ENCODE assay signal across 2 cellular contexts in the genomic region with DNA sequence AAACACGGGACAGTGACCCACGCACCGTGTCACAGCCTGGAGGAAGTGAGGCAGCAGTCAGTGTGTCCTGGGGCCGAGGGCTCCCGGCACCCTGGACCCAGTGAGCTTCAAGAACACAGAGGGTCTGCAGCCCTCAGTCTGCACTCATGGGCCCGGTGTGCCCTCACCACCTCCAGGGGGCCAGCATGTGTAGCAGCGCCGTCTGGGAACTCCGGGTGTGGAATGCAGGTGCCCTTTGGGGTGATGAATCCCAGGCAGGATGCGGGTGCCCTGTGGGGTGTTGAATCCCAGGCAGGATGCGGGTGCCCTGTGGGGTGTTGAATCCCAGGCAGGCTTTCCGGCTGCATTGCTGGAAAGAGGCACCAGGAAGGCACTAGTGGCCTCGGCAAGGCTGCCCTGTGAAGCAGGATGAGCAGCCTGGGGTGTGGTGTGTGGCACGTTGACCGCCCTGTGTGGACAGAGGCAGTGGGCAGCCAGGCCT.
TF ChIP-seq lines count a peak whose summit lies in the region.

No MANE protein-coding gene starts in this region.

TF ChIP-seq in HepG2, 621 proteins besides CTCF, POLR2A, EP300 and RAD21:
- TF ChIP-seq ZNF556 (CRISPR knock-in tag; IDR thresholded peaks at IDR 0.05; ENCODE audit: borderline replicate concordance) (no peak), BHLHE40 (IDR thresholded peaks at IDR 0.05; ENCODE audit: low read length) (no peak), YEATS2 (CRISPR knock-in tag; IDR thresholded peaks at IDR 0.05; ENCODE audit: borderline replicate concordance) (no peak), AKAP8 (CRISPR knock-in tag; IDR thresholded peaks at IDR 0.05) (no peak), NFATC3 (CRISPR knock-in tag; IDR thresholded peaks at IDR 0.05) (no peak), ZNF598 (CRISPR knock-in tag; IDR thresholded peaks at IDR 0.05; ENCODE audit: borderline replicate concordance) (no peak), CC2D1A (CRISPR knock-in tag; IDR thresholded peaks at IDR 0.05) (no peak), BCL6 (CRISPR knock-in tag; IDR thresholded peaks at IDR 0.05) (no peak), RFXAP (CRISPR knock-in tag; IDR thresholded peaks at IDR 0.05; ENCODE audit: borderline replicate concordance) (no peak), ZKSCAN5 (CRISPR knock-in tag; IDR thresholded peaks at IDR 0.05) (no peak)
- TF ChIP-seq, protein P1, sequence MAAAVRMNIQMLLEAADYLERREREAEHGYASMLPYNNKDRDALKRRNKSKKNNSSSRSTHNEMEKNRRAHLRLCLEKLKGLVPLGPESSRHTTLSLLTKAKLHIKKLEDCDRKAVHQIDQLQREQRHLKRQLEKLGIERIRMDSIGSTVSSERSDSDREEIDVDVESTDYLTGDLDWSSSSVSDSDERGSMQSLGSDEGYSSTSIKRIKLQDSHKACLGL (CRISPR knock-in tag; IDR thresholded peaks at IDR 0.05): no peak
- TF ChIP-seq, protein P2, sequence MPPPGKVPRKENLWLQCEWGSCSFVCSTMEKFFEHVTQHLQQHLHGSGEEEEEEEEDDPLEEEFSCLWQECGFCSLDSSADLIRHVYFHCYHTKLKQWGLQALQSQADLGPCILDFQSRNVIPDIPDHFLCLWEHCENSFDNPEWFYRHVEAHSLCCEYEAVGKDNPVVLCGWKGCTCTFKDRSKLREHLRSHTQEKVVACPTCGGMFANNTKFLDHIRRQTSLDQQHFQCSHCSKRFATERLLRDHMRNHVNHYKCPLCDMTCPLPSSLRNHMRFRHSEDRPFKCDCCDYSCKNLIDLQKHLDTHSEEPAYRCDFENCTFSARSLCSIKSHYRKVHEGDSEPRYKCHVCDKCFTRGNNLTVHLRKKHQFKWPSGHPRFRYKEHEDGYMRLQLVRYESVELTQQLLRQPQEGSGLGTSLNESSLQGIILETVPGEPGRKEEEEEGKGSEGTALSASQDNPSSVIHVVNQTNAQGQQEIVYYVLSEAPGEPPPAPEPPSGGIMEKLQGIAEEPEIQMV (CRISPR knock-in tag; IDR thresholded peaks at IDR 0.05; ENCODE audit: low read depth): no peak

TF ChIP-seq in H1, 55 proteins besides CTCF, POLR2A, EP300 and RAD21:
- no peak for TF ChIP-seq SIRT6 (IDR thresholded peaks at IDR 0.05; ENCODE audit: low read length)
- TF ChIP-seq RNF2 (IDR thresholded peaks at IDR 0.05; ENCODE audit: borderline replicate concordance, low read depth, low read length, missing control alignments, poor library complexity, severe bottlenecking): no peak
- TF ChIP-seq SAP30 (IDR thresholded peaks at IDR 0.05; ENCODE audit: insufficient read depth, insufficient replicate concordance, low read length): no peak
- no peak for TF ChIP-seq CREB1 (IDR thresholded peaks at IDR 0.05)
- no peak for TF ChIP-seq TEAD4 (IDR thresholded peaks at IDR 0.05; ENCODE audit: low read depth, low read length)
- no peak for TF ChIP-seq EZH2 (IDR thresholded peaks at IDR 0.05; ENCODE audit: low read depth, low read length, severe bottlenecking)
- no peak for TF ChIP-seq TCF12 (IDR thresholded peaks at IDR 0.05; ENCODE audit: low read depth, low read length)
- TF ChIP-seq KDM1A (IDR thresholded peaks at IDR 0.05; ENCODE audit: borderline replicate concordance, low read length): no peak
- no peak for TF ChIP-seq BRCA1 (IDR thresholded peaks at IDR 0.05; ENCODE audit: low read depth, low read length)
- TF ChIP-seq SP4 (IDR thresholded peaks at IDR 0.05; ENCODE audit: low read length): no peak
- no peak for TF ChIP-seq HDAC6 (IDR thresholded peaks at IDR 0.05; ENCODE audit: low read depth, low read length)
- no peak for TF ChIP-seq POU5F1 (IDR thresholded peaks at IDR 0.05; ENCODE audit: low read depth, low read length)
- no peak for TF ChIP-seq TAF1 (IDR thresholded peaks at IDR 0.05; ENCODE audit: low read depth, low read length)
- TF ChIP-seq CHD2 (IDR thresholded peaks at IDR 0.05; ENCODE audit: low read length): no peak
- TF ChIP-seq CHD1 (IDR thresholded peaks at IDR 0.05; ENCODE audit: low read depth, low read length): no peak
- TF ChIP-seq, protein P3, sequence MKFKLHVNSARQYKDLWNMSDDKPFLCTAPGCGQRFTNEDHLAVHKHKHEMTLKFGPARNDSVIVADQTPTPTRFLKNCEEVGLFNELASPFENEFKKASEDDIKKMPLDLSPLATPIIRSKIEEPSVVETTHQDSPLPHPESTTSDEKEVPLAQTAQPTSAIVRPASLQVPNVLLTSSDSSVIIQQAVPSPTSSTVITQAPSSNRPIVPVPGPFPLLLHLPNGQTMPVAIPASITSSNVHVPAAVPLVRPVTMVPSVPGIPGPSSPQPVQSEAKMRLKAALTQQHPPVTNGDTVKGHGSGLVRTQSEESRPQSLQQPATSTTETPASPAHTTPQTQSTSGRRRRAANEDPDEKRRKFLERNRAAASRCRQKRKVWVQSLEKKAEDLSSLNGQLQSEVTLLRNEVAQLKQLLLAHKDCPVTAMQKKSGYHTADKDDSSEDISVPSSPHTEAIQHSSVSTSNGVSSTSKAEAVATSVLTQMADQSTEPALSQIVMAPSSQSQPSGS (IDR thresholded peaks at IDR 0.05; ENCODE audit: low read length): no peak
- TF ChIP-seq FOSL1 (IDR thresholded peaks at IDR 0.05; ENCODE audit: insufficient read depth, low read depth, low read length): no peak
